8 cellular contexts compared by ENCODE assay signal in the genomic region with DNA sequence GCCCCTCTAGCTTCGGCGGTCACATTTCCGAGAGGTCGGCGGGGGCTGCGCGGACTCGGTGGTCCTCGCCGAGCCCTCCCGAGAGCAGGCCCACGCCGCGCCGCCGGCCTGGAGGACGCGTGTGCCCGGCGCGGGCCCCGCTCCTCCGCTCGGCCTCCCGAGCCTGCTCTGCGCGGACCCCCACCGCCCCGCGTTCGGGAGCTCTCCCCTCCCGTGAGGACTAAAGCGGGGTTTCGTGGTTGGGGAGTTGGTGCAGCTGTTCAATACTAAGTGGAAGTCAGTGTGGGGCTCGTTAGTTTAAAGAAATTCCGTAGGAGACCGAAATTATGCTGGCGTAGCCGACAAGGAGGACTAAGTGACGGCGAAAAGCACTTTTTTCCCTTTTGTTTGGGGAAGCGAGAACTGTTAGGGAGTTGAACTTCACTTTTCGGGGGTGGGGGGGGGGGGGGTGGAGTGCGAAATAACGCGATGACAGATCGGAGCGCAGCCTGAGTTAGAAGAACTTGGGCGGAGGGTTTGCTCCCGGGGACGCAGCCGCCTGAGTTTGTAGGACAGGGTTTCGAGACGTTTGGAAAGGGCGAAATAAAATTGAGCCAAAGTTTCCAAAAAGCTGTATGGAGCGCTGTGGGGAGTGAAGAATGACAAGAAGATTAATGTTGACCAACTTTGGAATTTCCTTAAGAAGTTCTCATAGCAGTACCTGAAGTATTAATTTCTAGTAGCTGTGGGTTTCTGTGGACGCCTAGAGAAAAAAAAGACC. TPM values are rescaled to one million over a fixed set of nuclear protein-coding genes. Genes with fewer than 3 reads are reported as not detected.
A peak's percentile ranks its signal among the peaks of the same experiment; 100 is the strongest.
DNase-seq lines count a peak whose midpoint lies in the region; ATAC-seq, FAIRE-seq and TF ChIP-seq lines count a peak whose summit lies in the region.

No MANE protein-coding gene starts in this region.

- DNase-seq in EH (ENCODE audit: low read depth) = peak; percentile 70
- peak; percentile 50 for DNase-seq in SKM-1 treated with dmso at 0.1 percent for 144 hours (lab: John Stamatoyannopoulos, UW; ENCODE audit: unreplicated experiment)
- peak; percentile 39 to 84 (median 66) for DNase-seq in K562 (ENCODE audit: extremely low read depth in 1 of 4, low spot score in 3 of 4)
- DNase-seq in stimulated activated CD4-positive, alpha-beta T cell treated with anti-CD3 and anti-CD28 coated beads, Interleukin-12 subunit alpha, Interleukin-12 subunit beta, amount 100 ng/mL, for 4 hours = peak; percentile 17
- no peak for DNase-seq in NCI-H1436 (lab: John Stamatoyannopoulos, UW)
- no peak for DNase-seq in NCI-H345 treated with DMSO at 0.1 percent for 48 hours (lab: John Stamatoyannopoulos, UW; ENCODE audit: unreplicated experiment)

- intact Hi-C loops in K562 (cut with micrococcal nuclease) = loop anchor here (1.0 to 5.0 kb wide), 6 partner anchors 157 to 1512 kb away; no protein-coding TSS in a partner anchor

- H3K4me1 ChIP-seq in K562 (replicated peaks in 1 of 2; ENCODE audit: control insufficient read depth in 2 of 2, insufficient read depth in 2 of 2, low read length in 2 of 2) (peaks cover 9 to 12% of the 10 kb centered on the region in 2 experiments), iPS-20b (ENCODE audit: insufficient read depth, low read length) (peaks cover 29% of the 10 kb centered on the region)

- peaks cover 74% of the 10 kb centered on the region for H3K79me2 ChIP-seq in K562 (ENCODE audit: control insufficient read depth, insufficient read depth, low read length)

- H3K36me3 ChIP-seq in K562 (ENCODE audit: control insufficient read depth, insufficient read depth, low read length) = no peaks in the 10 kb centered on the region
- H3K36me3 ChIP-seq in iPS-20b (ENCODE audit: insufficient read depth, low read depth, low read length) = no peaks in the 10 kb centered on the region

- H3K9me1 ChIP-seq in K562 (ENCODE audit: control insufficient read depth, insufficient read depth, low read length) = no peaks in the 10 kb centered on the region

- FAIRE-seq in K562 (lab: Jason Lieb, UNC) = peak; percentile 15

- H3K27me3 ChIP-seq in K562 (ENCODE audit: control insufficient read depth in 2 of 2, insufficient read depth in 2 of 2, low read length in 2 of 2) = no peaks in the 10 kb centered on the region
- peaks cover 8% of the 10 kb centered on the region; the same call in 1 of the 2 replicates for H3K27me3 ChIP-seq in iPS-20b (ENCODE audit: insufficient read depth, low read length)

- CTCF ChIA-PET in K562 (lab: Yijun Ruan, JAX; ENCODE audit: low intra/inter-chr PET ratio) = interaction anchor here (0.7 to 0.9 kb wide), 2 partner anchors 73 to 139 kb away, joined by 3 to 4 read pairs; no protein-coding TSS in a partner anchor

- peak overlapping the region; percentile 96 for H3K4me2 ChIP-seq in K562 (ENCODE audit: insufficient read depth, low read length)

- TF ChIP-seq EP300 in K562 (IDR thresholded peaks at IDR 0.05; ENCODE audit: low read length) = no peak

- no peaks in the 10 kb centered on the region for H3K9me3 ChIP-seq in K562 (replicated peaks; ENCODE audit: control insufficient read depth, insufficient read depth, low read depth, low read length)
- no peaks in the 10 kb centered on the region for H3K9me3 ChIP-seq in iPS-20b (ENCODE audit: insufficient read depth, low read depth, low read length)

- ATAC-seq in HG02973 (IDR thresholded peaks at IDR 0.05; ENCODE audit: unreplicated experiment) = peak; percentile 5
- ATAC-seq in K562 = peak; percentile 49

- H2AFZ ChIP-seq in K562 (ENCODE audit: low read depth, low read length) = peak overlapping the region; percentile 80

- H4K20me1 ChIP-seq in K562 (replicated peaks; ENCODE audit: control insufficient read depth, insufficient read depth, low read length) = no peaks in the 10 kb centered on the region; the same call in none of the 2 replicates

- TF ChIP-seq POLR2A in K562 (conservative IDR thresholded peaks at IDR 0.05) = peak; percentile 46

- BruUV-seq in K562 (replicated peaks; lab: Mats Ljungman, UMichigan) = no TSS peak

- H3K9ac ChIP-seq in K562 (ENCODE audit: insufficient read depth in 1 of 2, low read depth in 2 of 2, low read length in 2 of 2) = peak overlapping the region; percentile 93 to 97
- peak overlapping the region; percentile 89 for H3K9ac ChIP-seq in iPS-20b (ENCODE audit: low read depth, low read length)

- H3K4me3 ChIP-seq in K562 = peak overlapping the region; percentile 87
- peak overlapping the region; percentile 82 for H3K4me3 ChIP-seq in iPS-20b (ENCODE audit: low read length)

- peak overlapping the region; percentile 93 for H3K27ac ChIP-seq in K562 (ENCODE audit: extremely low read depth, low read depth, low read length)
- H3K27ac ChIP-seq in iPS-20b (ENCODE audit: low read length) = no peak overlapping the region

- peak in 1 of 2 experiments; percentile 7; a peak in 1 of 4 replicates for TF ChIP-seq RAD21 in K562 (CRISPR knock-in tag; conservative IDR thresholded peaks at IDR 0.05 in 1 of 2, IDR thresholded peaks at IDR 0.05 in 1 of 2)

- in situ Hi-C loops in K562 (cut with MboI) = no loop called here

- TF ChIP-seq CTCF in K562 (IDR thresholded peaks at IDR 0.05 in 2 of 3, conservative IDR thresholded peaks at IDR 0.05 in 1 of 3; ENCODE audit: insufficient read depth in 2 of 3, low read depth in 1 of 3, low read length in 3 of 3) = no peak

- 1% methylated on average over 54 of the region's 57 CpGs for WGBS in K562 (ENCODE audit: insufficient coverage, low coverage, missing lambda C conversion rate)

- POLR2A ChIA-PET in K562 (lab: Yijun Ruan, JAX) = interaction anchor here (0.6 to 1.8 kb wide), 6 partner anchors 11 to 1577 kb away, joined by 3 to 7 read pairs (median 4); no protein-coding TSS in a partner anchor

TF ChIP-seq in K562, 482 proteins besides CTCF, POLR2A, EP300 and RAD21 (continues in another document):
- TF ChIP-seq CHD1 (IDR thresholded peaks at IDR 0.05; ENCODE audit: low read length) = peak; percentile 82
- TF ChIP-seq SRSF1 (IDR thresholded peaks at IDR 0.05; ENCODE audit: low read depth, low read length) = no peak
- peak; percentile 71 for TF ChIP-seq POLR2G (IDR thresholded peaks at IDR 0.05; ENCODE audit: low read depth, low read length)
- peak in 1 of 3 experiments; percentile 7 for TF ChIP-seq YY1 (IDR thresholded peaks at IDR 0.05; ENCODE audit: borderline replicate concordance in 1 of 3, control insufficient read depth in 1 of 3, extremely low read depth in 1 of 3, insufficient read depth in 3 of 3, insufficient read length in 1 of 3, insufficient replicate concordance in 2 of 3, low read depth in 1 of 3, low read length in 2 of 3)
- TF ChIP-seq, protein P1, sequence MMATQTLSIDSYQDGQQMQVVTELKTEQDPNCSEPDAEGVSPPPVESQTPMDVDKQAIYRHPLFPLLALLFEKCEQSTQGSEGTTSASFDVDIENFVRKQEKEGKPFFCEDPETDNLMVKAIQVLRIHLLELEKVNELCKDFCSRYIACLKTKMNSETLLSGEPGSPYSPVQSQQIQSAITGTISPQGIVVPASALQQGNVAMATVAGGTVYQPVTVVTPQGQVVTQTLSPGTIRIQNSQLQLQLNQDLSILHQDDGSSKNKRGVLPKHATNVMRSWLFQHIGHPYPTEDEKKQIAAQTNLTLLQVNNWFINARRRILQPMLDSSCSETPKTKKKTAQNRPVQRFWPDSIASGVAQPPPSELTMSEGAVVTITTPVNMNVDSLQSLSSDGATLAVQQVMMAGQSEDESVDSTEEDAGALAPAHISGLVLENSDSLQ (IDR thresholded peaks at IDR 0.05) = 0 out of 2 replicates have a peak, but pooled peaks have one; percentile 45
- TF ChIP-seq, protein P2, sequence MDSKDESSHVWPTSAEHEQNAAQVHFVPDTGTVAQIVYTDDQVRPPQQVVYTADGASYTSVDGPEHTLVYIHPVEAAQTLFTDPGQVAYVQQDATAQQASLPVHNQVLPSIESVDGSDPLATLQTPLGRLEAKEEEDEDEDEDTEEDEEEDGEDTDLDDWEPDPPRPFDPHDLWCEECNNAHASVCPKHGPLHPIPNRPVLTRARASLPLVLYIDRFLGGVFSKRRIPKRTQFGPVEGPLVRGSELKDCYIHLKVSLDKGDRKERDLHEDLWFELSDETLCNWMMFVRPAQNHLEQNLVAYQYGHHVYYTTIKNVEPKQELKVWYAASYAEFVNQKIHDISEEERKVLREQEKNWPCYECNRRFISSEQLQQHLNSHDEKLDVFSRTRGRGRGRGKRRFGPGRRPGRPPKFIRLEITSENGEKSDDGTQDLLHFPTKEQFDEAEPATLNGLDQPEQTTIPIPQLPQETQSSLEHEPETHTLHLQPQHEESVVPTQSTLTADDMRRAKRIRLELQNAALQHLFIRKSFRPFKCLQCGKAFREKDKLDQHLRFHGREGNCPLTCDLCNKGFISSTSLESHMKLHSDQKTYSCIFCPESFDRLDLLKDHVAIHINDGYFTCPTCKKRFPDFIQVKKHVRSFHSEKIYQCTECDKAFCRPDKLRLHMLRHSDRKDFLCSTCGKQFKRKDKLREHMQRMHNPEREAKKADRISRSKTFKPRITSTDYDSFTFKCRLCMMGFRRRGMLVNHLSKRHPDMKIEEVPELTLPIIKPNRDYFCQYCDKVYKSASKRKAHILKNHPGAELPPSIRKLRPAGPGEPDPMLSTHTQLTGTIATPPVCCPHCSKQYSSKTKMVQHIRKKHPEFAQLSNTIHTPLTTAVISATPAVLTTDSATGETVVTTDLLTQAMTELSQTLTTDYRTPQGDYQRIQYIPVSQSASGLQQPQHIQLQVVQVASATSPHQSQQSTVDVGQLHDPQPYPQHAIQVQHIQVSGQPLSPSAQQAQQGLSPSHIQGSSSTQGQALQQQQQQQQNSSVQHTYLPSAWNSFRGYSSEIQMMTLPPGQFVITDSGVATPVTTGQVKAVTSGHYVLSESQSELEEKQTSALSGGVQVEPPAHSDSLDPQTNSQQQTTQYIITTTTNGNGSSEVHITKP (IDR thresholded peaks at IDR 0.05; ENCODE audit: partially characterized antibody) = peak; percentile 31

RNA-seq across cellular contexts. Expression of a gene that starts 1.3 kb away (rescaled TPM):
- total RNA-seq in K562 (2011; cell fraction: chromatin; rRNA removed; ENCODE audit: low replicate concordance) = 91.7 and 174 TPM in 2 replicates
- total RNA-seq in K562 (2011; cell fraction: nucleolus; rRNA removed) = 37.5 and 45.5 TPM in 2 replicates
- 95.0 and 184 TPM in 2 replicates for total RNA-seq in K562 (2011; cell fraction: nucleoplasm; rRNA removed)
- 107 and 114 TPM in 2 replicates for total RNA-seq in K562 (2014; rRNA removed)
- 123 and 145 TPM in 2 replicates for total RNA-seq in K562 (2014; rRNA removed; fragmentation: Illumina TruSeq; extraction: Trizol)
- total RNA-seq in K562 (2015; rRNA removed; fragmentation: Illumina TruSeq; extraction: Trizol) = 118 and 128 TPM in 2 replicates
- total RNA-seq in K562 (2021) = 129 and 142 TPM in 2 replicates
- polyA plus RNA-seq in K562 (2011; rRNA removed) = 127 and 141 TPM in 2 replicates
- polyA plus RNA-seq in K562 (2011; cell fraction: cytosol; rRNA removed) = 173 and 191 TPM in 2 replicates
- polyA plus RNA-seq in K562 (2011; cell fraction: nucleus; rRNA removed) = 121 and 146 TPM in 2 replicates
- polyA plus RNA-seq in K562 (2012) = 66.4 and 69.4 TPM in 2 replicates
- 170 and 215 TPM in 2 replicates for polyA plus RNA-seq in K562 (2014; fragmentation: Illumina TruSeq; extraction: Trizol)
- polyA plus RNA-seq in K562 (2014; fragmentation: Nextera tagmentation; extraction: Ambion mirVana) = 10 to 100 TPM; 20.4 to 61.0 TPM
- polyA plus RNA-seq in K562 (2014; rRNA removed) = 91.1 and 92.9 TPM in 2 replicates
- 390 and 459 TPM in 2 replicates for polyA minus RNA-seq in K562 (2011; rRNA and poly(A)+ RNA removed)
- 157 and 234 TPM in 2 replicates for polyA minus RNA-seq in K562 (2011; cell fraction: cytosol; rRNA and poly(A)+ RNA removed)
- 111 and 169 TPM in 2 replicates for polyA minus RNA-seq in K562 (2011; cell fraction: nucleus; rRNA and poly(A)+ RNA removed)

Comparison
In these comparisons a context has a peak if more than half of its experiments do, and no peak if none do; other contexts are left out.
1. DNase-seq: peak in EH (single experiment), SKM-1 treated with dmso at 0.1 percent for 144 hours (single experiment), K562 (4 of 4) and stimulated activated CD4-positive, alpha-beta T cell treated with anti-CD3 and anti-CD28 coated beads, Interleukin-12 subunit alpha, Interleukin-12 subunit beta, amount 100 ng/mL, for 4 hours (single experiment); none in NCI-H1436 (single experiment) and NCI-H345 treated with DMSO at 0.1 percent for 48 hours (single experiment).